In the genomic region with DNA sequence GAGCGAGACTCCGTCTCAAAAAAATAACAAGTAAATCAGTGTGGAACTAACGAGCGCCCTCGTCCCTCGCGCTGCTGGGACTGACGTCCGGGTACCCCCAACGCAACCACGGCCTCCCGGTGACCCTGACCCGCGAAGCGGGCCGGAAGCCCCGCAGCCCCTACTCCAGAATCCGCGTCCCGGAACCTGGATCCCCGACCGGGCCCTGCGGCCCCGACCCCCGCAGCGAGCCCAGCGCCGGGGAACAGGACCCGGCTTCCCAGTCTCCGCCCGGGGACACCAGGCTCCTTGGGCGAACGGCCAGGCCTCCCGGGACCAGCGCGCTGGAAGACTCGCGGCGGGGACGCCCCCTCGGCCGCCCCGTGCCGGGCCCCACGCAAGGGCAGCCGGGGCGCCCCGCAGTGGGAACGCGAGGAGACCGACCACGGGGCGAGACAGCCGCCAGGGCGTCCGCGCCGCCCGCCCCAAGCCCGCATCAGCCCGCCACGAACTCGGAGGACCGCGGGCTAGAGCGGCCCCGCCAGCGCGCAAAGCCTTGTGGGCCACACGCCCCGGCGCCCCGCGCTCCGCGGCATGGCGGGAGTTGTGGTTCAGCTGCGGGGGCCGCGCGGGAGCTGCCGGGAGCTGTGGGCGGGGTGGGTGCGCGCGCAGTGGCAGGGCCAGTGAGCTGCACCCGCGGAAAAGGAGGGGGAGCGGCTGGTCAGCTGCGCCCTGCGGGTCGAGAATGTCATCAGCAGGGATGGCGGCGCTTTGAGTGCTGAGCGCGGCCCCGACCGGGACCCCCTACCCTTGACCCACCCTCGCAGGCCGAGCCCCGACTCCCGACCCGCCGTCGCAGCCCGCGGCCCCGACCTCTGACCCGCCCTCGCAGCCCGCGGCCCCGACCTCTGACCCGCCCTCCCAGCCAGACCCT, we compare ENCODE assay signal across 2 cellular contexts.
TF ChIP-seq lines count a peak whose summit lies in the region.

No MANE protein-coding gene starts in this region.

TF ChIP-seq in GM23338, 12 proteins besides CTCF, POLR2A, EP300 and RAD21 (continues in another document):
- TF ChIP-seq REST (IDR thresholded peaks at IDR 0.05; ENCODE audit: unreplicated experiment) (no peak), EZH2phosphoT487 (IDR thresholded peaks at IDR 0.05; ENCODE audit: unreplicated experiment) (no peak), ZNF331 (CRISPR knock-in tag; IDR thresholded peaks at IDR 0.05; ENCODE audit: low read depth) (no peak), JUNB (IDR thresholded peaks at IDR 0.05; ENCODE audit: unreplicated experiment) (no peak), CREB1 (CRISPR knock-in tag; IDR thresholded peaks at IDR 0.05; ENCODE audit: low read depth) (peak; percentile 80), STAT1 (IDR thresholded peaks at IDR 0.05; ENCODE audit: unreplicated experiment) (no peak), NANOG (IDR thresholded peaks at IDR 0.05; ENCODE audit: borderline replicate concordance) (no peak), POLR2AphosphoS5 (IDR thresholded peaks at IDR 0.05; ENCODE audit: low read depth) (peak; percentile 82), EZH2 (IDR thresholded peaks at IDR 0.05; ENCODE audit: low read depth, unreplicated experiment) (no peak), ZNF114 (CRISPR knock-in tag; IDR thresholded peaks at IDR 0.05) (no peak)
- TF ChIP-seq, protein P1, sequence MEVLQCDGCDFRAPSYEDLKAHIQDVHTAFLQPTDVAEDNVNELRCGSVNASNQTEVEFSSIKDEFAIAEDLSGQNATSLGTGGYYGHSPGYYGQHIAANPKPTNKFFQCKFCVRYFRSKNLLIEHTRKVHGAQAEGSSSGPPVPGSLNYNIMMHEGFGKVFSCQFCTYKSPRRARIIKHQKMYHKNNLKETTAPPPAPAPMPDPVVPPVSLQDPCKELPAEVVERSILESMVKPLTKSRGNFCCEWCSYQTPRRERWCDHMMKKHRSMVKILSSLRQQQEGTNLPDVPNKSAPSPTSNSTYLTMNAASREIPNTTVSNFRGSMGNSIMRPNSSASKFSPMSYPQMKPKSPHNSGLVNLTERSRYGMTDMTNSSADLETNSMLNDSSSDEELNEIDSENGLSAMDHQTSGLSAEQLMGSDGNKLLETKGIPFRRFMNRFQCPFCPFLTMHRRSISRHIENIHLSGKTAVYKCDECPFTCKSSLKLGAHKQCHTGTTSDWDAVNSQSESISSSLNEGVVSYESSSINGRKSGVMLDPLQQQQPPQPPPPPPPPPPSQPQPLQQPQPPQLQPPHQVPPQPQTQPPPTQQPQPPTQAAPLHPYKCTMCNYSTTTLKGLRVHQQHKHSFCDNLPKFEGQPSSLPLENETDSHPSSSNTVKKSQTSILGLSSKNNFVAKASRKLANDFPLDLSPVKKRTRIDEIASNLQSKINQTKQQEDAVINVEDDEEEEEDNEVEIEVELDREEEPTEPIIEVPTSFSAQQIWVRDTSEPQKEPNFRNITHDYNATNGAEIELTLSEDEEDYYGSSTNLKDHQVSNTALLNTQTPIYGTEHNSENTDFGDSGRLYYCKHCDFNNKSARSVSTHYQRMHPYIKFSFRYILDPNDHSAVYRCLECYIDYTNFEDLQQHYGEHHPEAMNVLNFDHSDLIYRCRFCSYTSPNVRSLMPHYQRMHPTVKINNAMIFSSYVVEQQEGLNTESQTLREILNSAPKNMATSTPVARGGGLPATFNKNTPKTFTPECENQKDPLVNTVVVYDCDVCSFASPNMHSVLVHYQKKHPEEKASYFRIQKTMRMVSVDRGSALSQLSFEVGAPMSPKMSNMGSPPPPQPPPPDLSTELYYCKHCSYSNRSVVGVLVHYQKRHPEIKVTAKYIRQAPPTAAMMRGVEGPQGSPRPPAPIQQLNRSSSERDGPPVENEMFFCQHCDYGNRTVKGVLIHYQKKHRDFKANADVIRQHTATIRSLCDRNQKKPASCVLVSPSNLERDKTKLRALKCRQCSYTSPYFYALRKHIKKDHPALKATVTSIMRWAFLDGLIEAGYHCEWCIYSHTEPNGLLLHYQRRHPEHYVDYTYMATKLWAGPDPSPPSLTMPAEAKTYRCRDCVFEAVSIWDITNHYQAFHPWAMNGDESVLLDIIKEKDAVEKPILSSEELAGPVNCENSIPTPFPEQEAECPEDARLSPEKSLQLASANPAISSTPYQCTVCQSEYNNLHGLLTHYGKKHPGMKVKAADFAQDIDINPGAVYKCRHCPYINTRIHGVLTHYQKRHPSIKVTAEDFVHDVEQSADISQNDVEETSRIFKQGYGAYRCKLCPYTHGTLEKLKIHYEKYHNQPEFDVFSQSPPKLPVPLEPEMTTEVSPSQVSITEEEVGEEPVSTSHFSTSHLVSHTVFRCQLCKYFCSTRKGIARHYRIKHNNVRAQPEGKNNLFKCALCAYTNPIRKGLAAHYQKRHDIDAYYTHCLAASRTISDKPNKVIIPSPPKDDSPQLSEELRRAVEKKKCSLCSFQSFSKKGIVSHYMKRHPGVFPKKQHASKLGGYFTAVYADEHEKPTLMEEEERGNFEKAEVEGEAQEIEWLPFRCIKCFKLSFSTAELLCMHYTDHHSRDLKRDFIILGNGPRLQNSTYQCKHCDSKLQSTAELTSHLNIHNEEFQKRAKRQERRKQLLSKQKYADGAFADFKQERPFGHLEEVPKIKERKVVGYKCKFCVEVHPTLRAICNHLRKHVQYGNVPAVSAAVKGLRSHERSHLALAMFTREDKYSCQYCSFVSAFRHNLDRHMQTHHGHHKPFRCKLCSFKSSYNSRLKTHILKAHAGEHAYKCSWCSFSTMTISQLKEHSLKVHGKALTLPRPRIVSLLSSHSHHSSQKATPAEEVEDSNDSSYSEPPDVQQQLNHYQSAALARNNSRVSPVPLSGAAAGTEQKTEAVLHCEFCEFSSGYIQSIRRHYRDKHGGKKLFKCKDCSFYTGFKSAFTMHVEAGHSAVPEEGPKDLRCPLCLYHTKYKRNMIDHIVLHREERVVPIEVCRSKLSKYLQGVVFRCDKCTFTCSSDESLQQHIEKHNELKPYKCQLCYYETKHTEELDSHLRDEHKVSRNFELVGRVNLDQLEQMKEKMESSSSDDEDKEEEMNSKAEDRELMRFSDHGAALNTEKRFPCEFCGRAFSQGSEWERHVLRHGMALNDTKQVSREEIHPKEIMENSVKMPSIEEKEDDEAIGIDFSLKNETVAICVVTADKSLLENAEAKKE (CRISPR knock-in tag; IDR thresholded peaks at IDR 0.05) = no peak

TF ChIP-seq in neural cell, 6 proteins besides CTCF, POLR2A, EP300 and RAD21:
- no peak for TF ChIP-seq REST (IDR thresholded peaks at IDR 0.05; ENCODE audit: borderline replicate concordance)
- peak; percentile 96 for TF ChIP-seq POLR2AphosphoS5 (IDR thresholded peaks at IDR 0.05)
- TF ChIP-seq EZH2 (IDR thresholded peaks at IDR 0.05; ENCODE audit: borderline replicate concordance, insufficient read depth, low read length, poor library complexity, severe bottlenecking) = no peak
- no peak for TF ChIP-seq SMC3 (conservative IDR thresholded peaks at IDR 0.05; ENCODE audit: poor library complexity)
- peak; percentile 70 for TF ChIP-seq TAF1 (IDR thresholded peaks at IDR 0.05; ENCODE audit: low read depth)
- peak; percentile 82 for TF ChIP-seq MXI1 (conservative IDR thresholded peaks at IDR 0.05; ENCODE audit: poor library complexity, severe bottlenecking)
TF ChIP-seq in neural cell: peak in this region for 3.
